In genomic region chr2:69483696-69484095, GRCh38 we compare ENCODE assay signal across 13 cellular contexts. TPM values are rescaled to one million over a fixed set of nuclear protein-coding genes. Genes with fewer than 3 reads are reported as not detected.
DNase-seq lines count a peak whose midpoint lies in the region; ATAC-seq and TF ChIP-seq lines count a peak whose summit lies in the region.
"Had no signal": no experiment of that assay in that cellular context is flagged by ENCODE, and none has a peak within 500 bp of the region (broad histone marks: within the 10 kb centered on the region; RNA-seq: fewer than 3 reads in every experiment).

No MANE protein-coding gene starts in this region.

- no peak overlapping the region for H2AFZ ChIP-seq in mesenchymal stem cell (ENCODE audit: low read depth, low read length)

- WGBS in mesenchymal stem cell, result 100% methylated on average over 2 of the region's 3 CpGs

- H3K36me3 ChIP-seq in CD4-positive, alpha-beta memory T cell (ENCODE audit: insufficient read depth, low read length), result peaks cover 21% of the 10 kb centered on the region
- H3K36me3 ChIP-seq in mesenchymal stem cell (ENCODE audit: control insufficient read depth in 1 of 2, insufficient read depth in 2 of 2, low read depth in 1 of 2, low read length in 2 of 2) (peaks cover 17 to 77% of the 10 kb centered on the region in 2 experiments), tibial artery (peaks cover 12 to 29% (median 18%) of the 10 kb centered on the region in 3 donors)
- H3K36me3 ChIP-seq: BE2C had no signal

- H2BK12ac ChIP-seq in mesenchymal stem cell (ENCODE audit: low read length in 2 of 2), result no peak overlapping the region

- peaks cover 55 to 71% of the 10 kb centered on the region in 2 donors for H3K36me3 Mint-ChIP-seq in CD4-positive, alpha-beta memory T cell

- no peak overlapping the region for H3K14ac ChIP-seq in mesenchymal stem cell (ENCODE audit: low read length in 2 of 2)

- DNase-seq in CD4-positive, alpha-beta memory T cell, result no peak
- DNase-seq in NCI-H1105 (lab: John Stamatoyannopoulos, UW), result peak; percentile 65
- DNase-seq in SHP77 (lab: John Stamatoyannopoulos, UW), result peak; percentile 40 to 57
- DNase-seq in mesenchymal stem cell, result no peak
- DNase-seq in OCI-M2 (lab: John Stamatoyannopoulos, UW; ENCODE audit: unreplicated experiment), result no peak
- no peak for DNase-seq in tibial artery
- DNase-seq: BE2C; stimulated activated CD4-positive, alpha-beta T cell treated with anti-CD3 and anti-CD28 coated beads, Interleukin-4, amount 100 ng/mL, for 1 hour; stimulated activated naive B cell treated with anti-CD40 and anti-IgM and Interleukin-4, amounts not matched to agents 10 μg/mL and 1 μg/mL and 100 μg/mL, for 72 hours had no signal

- H3K9ac ChIP-seq in mesenchymal stem cell (ENCODE audit: low read length), result no peak overlapping the region

- H3K4me1 Mint-ChIP-seq in CD4-positive, alpha-beta memory T cell, result peaks cover 20 to 33% (median 23%) of the 10 kb centered on the region in 4 donors

- ATAC-seq in GM18907 (IDR thresholded peaks at IDR 0.05; ENCODE audit: unreplicated experiment) (no peak), HG02610 (IDR thresholded peaks at IDR 0.05; ENCODE audit: unreplicated experiment) (no peak)
- ATAC-seq: SK-N-SH treated with all-trans-retinoic acid at 6 μM for 48 hours had no signal

- H2BK15ac ChIP-seq in mesenchymal stem cell (ENCODE audit: low read depth, poor library complexity, severe bottlenecking), result no peak overlapping the region

- no peaks in the 10 kb centered on the region for H3K27me3 Mint-ChIP-seq in CD4-positive, alpha-beta memory T cell

- H3K4ac ChIP-seq in mesenchymal stem cell (ENCODE audit: low read depth in 1 of 2, low read length in 2 of 2), result no peak overlapping the region

- TF ChIP-seq CTCF in tibial artery (IDR thresholded peaks at IDR 0.05), result no peak

- H4K91ac ChIP-seq in mesenchymal stem cell (ENCODE audit: low read length), result no peak overlapping the region

- H3K9me3 ChIP-seq in CD4-positive, alpha-beta memory T cell (ENCODE audit: control insufficient read depth in 1 of 2, low read length in 2 of 2), result no peaks in the 10 kb centered on the region
- no peaks in the 10 kb centered on the region for H3K9me3 ChIP-seq in mesenchymal stem cell (ENCODE audit: control insufficient read depth, low read length)
- H3K9me3 ChIP-seq in tibial artery, result no peaks in the 10 kb centered on the region
- H3K9me3 ChIP-seq: ascending aorta, BE2C had no signal

- no peaks in the 10 kb centered on the region for H3K9me3 Mint-ChIP-seq in CD4-positive, alpha-beta memory T cell
- H3K9me3 Mint-ChIP-seq: stimulated activated naive B cell treated with anti-CD40 and anti-IgM and Interleukin-4, amounts not matched to agents 10 μg/mL and 1 μg/mL and 100 μg/mL, for 72 hours had no signal

- H4K8ac ChIP-seq in mesenchymal stem cell (ENCODE audit: low read length), result no peak overlapping the region

- CTCF ChIA-PET in CD4-positive, alpha-beta memory T cell (lab: Charles Lee; ENCODE audit: partially characterized antibody), result no interaction called here

- H3K27ac ChIP-seq in CD4-positive, alpha-beta memory T cell (ENCODE audit: low read depth, low read length), result no peak overlapping the region
- H3K27ac ChIP-seq in mesenchymal stem cell (ENCODE audit: low read length, poor library complexity, severe bottlenecking), result peak overlapping the region; percentile 38
- H3K27ac ChIP-seq in tibial artery, result no peak overlapping the region
- H3K27ac ChIP-seq: ascending aorta had no signal

- H2AK5ac ChIP-seq in mesenchymal stem cell (ENCODE audit: low read length, severe bottlenecking), result no peak overlapping the region

- H3K4me3 Mint-ChIP-seq in CD4-positive, alpha-beta memory T cell, result no peak overlapping the region
- H3K4me3 Mint-ChIP-seq: stimulated activated naive B cell treated with anti-CD40 and anti-IgM and Interleukin-4, amounts not matched to agents 10 μg/mL and 1 μg/mL and 100 μg/mL, for 72 hours had no signal

- H3K23ac ChIP-seq in mesenchymal stem cell (ENCODE audit: low read length in 2 of 2), result no peak overlapping the region

- POLR2A ChIA-PET in CD4-positive, alpha-beta memory T cell (lab: Charles Lee; ENCODE audit: partially characterized antibody), result interaction anchor here (0.6 kb wide), 1 partner anchor 168 kb away, joined by 3 read pairs; no protein-coding TSS in a partner anchor

- no peak overlapping the region for H2BK5ac ChIP-seq in mesenchymal stem cell (ENCODE audit: low read depth, low read length, poor library complexity, severe bottlenecking)

- no peak overlapping the region for H3K4me3 ChIP-seq in CD4-positive, alpha-beta memory T cell (ENCODE audit: low read length in 2 of 2)
- no peak overlapping the region for H3K4me3 ChIP-seq in mesenchymal stem cell (ENCODE audit: insufficient read depth in 1 of 2, low read depth in 1 of 2, low read length in 2 of 2)
- no peak overlapping the region for H3K4me3 ChIP-seq in tibial artery
- H3K4me3 ChIP-seq: ascending aorta had no signal

- peaks cover 16% of the 10 kb centered on the region for H3K79me1 ChIP-seq in mesenchymal stem cell (replicated peaks; ENCODE audit: low read length, poor library complexity, severe bottlenecking)

- peaks cover 5% of the 10 kb centered on the region for H3K4me1 ChIP-seq in CD4-positive, alpha-beta memory T cell (ENCODE audit: insufficient read depth, low read length)
- peaks cover 8% of the 10 kb centered on the region for H3K4me1 ChIP-seq in mesenchymal stem cell (ENCODE audit: control insufficient read depth, insufficient read depth, low read depth, low read length)
- no peaks in the 10 kb centered on the region for H3K4me1 ChIP-seq in tibial artery
- H3K4me1 ChIP-seq: ascending aorta, BE2C had no signal

- no peaks in the 10 kb centered on the region for H3K27me3 ChIP-seq in CD4-positive, alpha-beta memory T cell (ENCODE audit: insufficient read depth, low read length)
- no peaks in the 10 kb centered on the region for H3K27me3 ChIP-seq in mesenchymal stem cell (ENCODE audit: control insufficient read depth in 1 of 2, insufficient read depth in 1 of 2, low read length in 2 of 2)
- no peaks in the 10 kb centered on the region for H3K27me3 ChIP-seq in tibial artery
- H3K27me3 ChIP-seq: ascending aorta, BE2C had no signal

- H3K27ac Mint-ChIP-seq in CD4-positive, alpha-beta memory T cell, result peak overlapping the region in 5 of 7 donors; percentile 28 to 68 (median 57)
- H3K27ac Mint-ChIP-seq: stimulated activated naive B cell treated with anti-CD40 and anti-IgM and Interleukin-4, amounts not matched to agents 10 μg/mL and 1 μg/mL and 100 μg/mL, for 72 hours had no signal

- H3K18ac ChIP-seq in mesenchymal stem cell (ENCODE audit: low read depth in 1 of 2, low read length in 2 of 2), result no peak overlapping the region

- intact Hi-C loops in CD4-positive, alpha-beta memory T cell (cut with micrococcal nuclease), result no loop called here
- intact Hi-C loops in tibial artery (cut with DNase I; ENCODE audit: low total_unique reads), result no loop called here

- peak overlapping the region; percentile 11 for H3K4me2 ChIP-seq in mesenchymal stem cell (ENCODE audit: low read length, poor library complexity, severe bottlenecking)

- H2BK120ac ChIP-seq in mesenchymal stem cell (ENCODE audit: low read depth, low read length), result no peak overlapping the region

RNA-seq across cellular contexts. Expression of gene NFU1, which starts 46.5 kb away (rescaled TPM):
- total RNA-seq in CD4-positive, alpha-beta memory T cell, result 10 to 100 TPM; 23.9 to 27.0 TPM
- polyA plus RNA-seq in CD4-positive, alpha-beta memory T cell, result 10 to 100 TPM; 65.4 to 96.1 TPM
- polyA plus RNA-seq in mesenchymal stem cell (2013, experiment 1 of 2), result 107 TPM
- 109 TPM for polyA plus RNA-seq in mesenchymal stem cell (2013, experiment 2 of 2)

Comparison
In these comparisons a context has a peak if more than half of its experiments do, and no peak if none do; other contexts are left out.
1. DNase-seq: peak in NCI-H1105 (single experiment) and SHP77 (2 of 2); none in CD4-positive, alpha-beta memory T cell (0 of 5), mesenchymal stem cell (single experiment), OCI-M2 (single experiment) and tibial artery (0 of 2).